Comparison of ENCODE assay signal across 9 cellular contexts in genomic region chr4:36322921-36323354, GRCh38. TPM values are rescaled to one million over a fixed set of nuclear protein-coding genes. Genes with fewer than 3 reads are reported as not detected.
DNase-seq lines count a peak whose midpoint lies in the region; ATAC-seq lines count a peak whose summit lies in the region.
"Had no signal": no experiment of that assay in that cellular context is flagged by ENCODE, and none has a peak within 500 bp of the region (broad histone marks: within the 10 kb centered on the region; RNA-seq: fewer than 3 reads in every experiment).

No MANE protein-coding gene starts in this region.

- no peaks in the 10 kb centered on the region for H3K27me3 Mint-ChIP-seq in activated T-cell treated with anti-CD3 and anti-CD28 coated beads, Interleukin-2, amount 50 U/mL, for 72 hours (ENCODE audit: low read depth)

- H3K4me1 Mint-ChIP-seq in activated T-cell treated with anti-CD3 and anti-CD28 coated beads, Interleukin-2, amount 50 U/mL, for 72 hours (ENCODE audit: low read depth): peaks cover 95% of the 10 kb centered on the region

- H3K36me3 Mint-ChIP-seq in activated T-cell treated with anti-CD3 and anti-CD28 coated beads, Interleukin-2, amount 50 U/mL, for 72 hours (ENCODE audit: insufficient read depth in 2 of 2): peaks cover 0 to 4% of the 10 kb centered on the region in 2 donors

- H3K9me3 Mint-ChIP-seq in activated T-cell treated with anti-CD3 and anti-CD28 coated beads, Interleukin-2, amount 50 U/mL, for 72 hours: peaks cover 0 to 1% of the 10 kb centered on the region in 2 donors

- H3K4me3 Mint-ChIP-seq in activated T-cell treated with anti-CD3 and anti-CD28 coated beads, Interleukin-2, amount 50 U/mL, for 72 hours: peak overlapping the region; percentile 44 to 62

- H3K27ac Mint-ChIP-seq in activated T-cell treated with anti-CD3 and anti-CD28 coated beads, Interleukin-2, amount 50 U/mL, for 72 hours: peak overlapping the region; percentile 67

- peak; percentile 35 to 39 for DNase-seq in activated CD4-positive, alpha-beta T cell treated with anti-CD3 and anti-CD28 coated beads for 4 hours
- DNase-seq in activated CD4-positive, alpha-beta T cell treated with anti-CD3 and anti-CD28 coated beads, Interleukin-2, amount 50 U/mL, for 1 hour: no peak
- DNase-seq in activated T-cell treated with anti-CD3 and anti-CD28 coated beads, Interleukin-2, amount 50 U/mL, for 72 hours: peak; percentile 64 to 65
- peak; percentile 50 for DNase-seq in stimulated activated CD4-positive, alpha-beta T cell treated with anti-CD3 and anti-CD28 coated beads, Interleukin-4, amount 100 ng/mL, for 24 hours
- DNase-seq in NCI-H128 (lab: John Stamatoyannopoulos, UW; ENCODE audit: unreplicated experiment) (no peak), NCI-H1092 (lab: John Stamatoyannopoulos, UW) (no peak), DMS53 treated with DMSO at 0.1 percent for 48 hours (lab: John Stamatoyannopoulos, UW; ENCODE audit: unreplicated experiment) (no peak)
- DNase-seq: NCI-H1105 treated with DMSO at 0.1 percent for 48 hours had no signal

- ATAC-seq in HG02938 (IDR thresholded peaks at IDR 0.05; ENCODE audit: unreplicated experiment): peak; percentile 28
- ATAC-seq in activated T-cell treated with anti-CD3 and anti-CD28 coated beads, Interleukin-2, amount 50 U/mL, for 72 hours (replicated peaks in 1 of 2): peak; percentile 83 to 89

RNA-seq across cellular contexts. Expression of gene DTHD1, which starts 41.5 kb away (rescaled TPM):
- 10 to 100 TPM in 1 of 2 donors, 1 to 10 TPM in 1; 7.9 to 13.5 TPM for total RNA-seq in activated T-cell treated with anti-CD3 and anti-CD28 coated beads, Interleukin-2, amount 50 U/mL, for 72 hours

Comparison
In these comparisons a context has a peak if more than half of its experiments do, and no peak if none do; other contexts are left out.
1. DNase-seq: peak in activated CD4-positive, alpha-beta T cell treated with anti-CD3 and anti-CD28 coated beads for 4 hours (2 of 2), activated T-cell treated with anti-CD3 and anti-CD28 coated beads, Interleukin-2, amount 50 U/mL, for 72 hours (2 of 2) and stimulated activated CD4-positive, alpha-beta T cell treated with anti-CD3 and anti-CD28 coated beads, Interleukin-4, amount 100 ng/mL, for 24 hours (single experiment); none in activated CD4-positive, alpha-beta T cell treated with anti-CD3 and anti-CD28 coated beads, Interleukin-2, amount 50 U/mL, for 1 hour (single experiment), NCI-H128 (single experiment), NCI-H1092 (single experiment) and DMS53 treated with DMSO at 0.1 percent for 48 hours (single experiment).